8 cellular contexts compared by ENCODE assay signal in the genomic region with DNA sequence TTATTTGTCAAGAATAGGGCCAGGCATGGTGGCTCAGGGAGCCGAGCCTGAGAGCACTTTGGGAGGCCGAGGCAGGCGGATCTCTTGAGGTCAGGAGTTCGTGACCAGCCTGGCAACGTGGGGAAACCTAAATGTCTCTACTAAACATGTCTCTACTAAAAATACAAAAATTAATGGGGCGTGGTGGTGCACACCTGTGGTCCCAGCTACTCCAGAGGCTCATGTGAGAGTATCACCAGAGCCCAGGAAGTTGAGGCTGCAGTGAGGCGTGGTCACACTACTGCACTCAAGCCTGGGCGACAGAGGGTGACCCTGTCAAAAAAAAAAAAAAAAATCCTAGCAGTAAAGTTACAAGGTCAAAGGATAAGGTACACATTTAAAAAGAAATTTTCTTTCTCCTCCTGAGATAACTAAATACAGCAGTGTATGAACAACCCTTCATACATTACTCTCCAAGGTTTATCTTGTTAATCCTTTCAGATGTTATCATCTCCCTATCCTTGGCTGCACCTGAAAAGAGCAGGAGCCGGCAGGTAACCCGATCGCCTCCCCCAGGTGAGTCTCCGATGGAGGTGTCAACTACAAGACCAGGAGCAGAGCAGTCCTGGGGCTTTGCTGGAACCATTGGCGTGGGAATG.
DNase-seq lines count a peak whose midpoint lies in the region; ATAC-seq, FAIRE-seq and TF ChIP-seq lines count a peak whose summit lies in the region.

No MANE protein-coding gene starts in this region.

- H3K27me3 ChIP-seq in pancreas = no peaks in the 10 kb centered on the region

- no peaks in the 10 kb centered on the region for H3K9me3 ChIP-seq in pancreas

- FAIRE-seq in GM12891 (lab: Jason Lieb, UNC) (no peak), pancreas (lab: Jason Lieb, UNC) (no peak)

- H3K4me3 ChIP-seq in epithelial cell of esophagus (ENCODE audit: low read length) = peak overlapping the region; percentile 78
- H3K4me3 ChIP-seq in pancreas = peak overlapping the region; percentile 64 to 76 (median 75)

- no peak for ATAC-seq in pancreas
- ATAC-seq in HG03457 (IDR thresholded peaks at IDR 0.05; ENCODE audit: unreplicated experiment) = no peak
- no peak for ATAC-seq in HG02678 (IDR thresholded peaks at IDR 0.05; ENCODE audit: unreplicated experiment)

- H3K4me1 ChIP-seq in pancreas = peaks cover 0 to 6% (median 0%) of the 10 kb centered on the region in 3 donors

- no peaks in the 10 kb centered on the region for H3K36me3 ChIP-seq in pancreas

- TF ChIP-seq CTCF in epithelial cell of esophagus (IDR thresholded peaks at IDR 0.05; ENCODE audit: insufficient read depth, low read depth, low read length, missing control alignments) (no peak), pancreas (IDR thresholded peaks at IDR 0.05) (no peak)

- no peak for TF ChIP-seq POLR2A in GM12891 (IDR thresholded peaks at IDR 0.05; ENCODE audit: low read depth, low read length)

- peak overlapping the region; percentile 93 to 96 (median 96) for H3K27ac ChIP-seq in pancreas

- intact Hi-C loops in pancreas (cut with DNase I) = no loop called here

- 31 to 35% methylated on average over 13 of the region's 13 CpGs for WGBS in pancreas, 2 donors

- no peak for DNase-seq in GM12891 (ENCODE audit: insufficient read length, low spot score)
- DNase-seq in NCI-H526 treated with DMSO at 0.1 percent for 48 hours (lab: John Stamatoyannopoulos, UW) = peak; percentile 93
- no peak for DNase-seq in epithelial cell of esophagus (ENCODE audit: low read depth)
- no peak for DNase-seq in pancreas
- DNase-seq in NCI-H446 treated with DMSO at 0.1 percent for 48 hours (lab: John Stamatoyannopoulos, UW) = no peak
- DNase-seq in HCEC 1CT = no peak

TF ChIP-seq in GM12891, 5 proteins besides CTCF, POLR2A, EP300 and RAD21:
- TF ChIP-seq POLR2AphosphoS5 (IDR thresholded peaks at IDR 0.05; ENCODE audit: low read depth, low read length) (no peak), POU2F2 (IDR thresholded peaks at IDR 0.05; ENCODE audit: low read depth, low read length) (no peak), TAF1 (IDR thresholded peaks at IDR 0.05; ENCODE audit: low read depth, low read length) (no peak), PAX5 (IDR thresholded peaks at IDR 0.05; ENCODE audit: insufficient read depth, low read length, severe bottlenecking) (peak; percentile 38), SPI1 (IDR thresholded peaks at IDR 0.05; ENCODE audit: low read depth, low read length) (no peak)
